ENCODE assay signal across 8 cellular contexts in genomic region chr2:201642086-201642578, GRCh38. TPM values are rescaled to one million over a fixed set of nuclear protein-coding genes. Genes with fewer than 3 reads are reported as not detected.
DNase-seq lines count a peak whose midpoint lies in the region; ATAC-seq and TF ChIP-seq lines count a peak whose summit lies in the region.

No MANE protein-coding gene starts in this region.

- H3K36me3 ChIP-seq in WERI-Rb-1: peaks cover 25% of the 10 kb centered on the region

- TF ChIP-seq CTCF in WERI-Rb-1 (IDR thresholded peaks at IDR 0.05; ENCODE audit: low read depth, low read length): no peak
- no peak for TF ChIP-seq CTCF in glutamatergic neuron (IDR thresholded peaks at IDR 0.05; ENCODE audit: partially characterized antibody, unreplicated experiment)
- no peak for TF ChIP-seq CTCF in retinal pigment epithelial cell (conservative IDR thresholded peaks at IDR 0.05; ENCODE audit: low read depth, low read length)

- H3K27me3 Mint-ChIP-seq in IgD-negative memory B cell: peaks cover 5% of the 10 kb centered on the region
- H3K27me3 Mint-ChIP-seq in glutamatergic neuron (ENCODE audit: unreplicated experiment): peaks cover 9% of the 10 kb centered on the region

- no peaks in the 10 kb centered on the region for H3K36me3 Mint-ChIP-seq in IgD-negative memory B cell
- H3K36me3 Mint-ChIP-seq in glutamatergic neuron (ENCODE audit: unreplicated experiment): no peaks in the 10 kb centered on the region

- peak overlapping the region; percentile 82 to 99 (median 94) for H3K4me3 Mint-ChIP-seq in IgD-negative memory B cell
- peak overlapping the region; percentile 97 for H3K4me3 Mint-ChIP-seq in glutamatergic neuron (ENCODE audit: unreplicated experiment)

- peak; percentile 39 for ATAC-seq in GM21526 (IDR thresholded peaks at IDR 0.05; ENCODE audit: low FRiP score, unreplicated experiment)

- H3K4me3 ChIP-seq in WERI-Rb-1 (ENCODE audit: low read depth, low read length) (peak overlapping the region; percentile 99), retinal pigment epithelial cell (ENCODE audit: low read length) (peak overlapping the region; percentile 93)

- peak overlapping the region; percentile 89 for H3K27ac ChIP-seq in WERI-Rb-1

- H3K27ac Mint-ChIP-seq in IgD-negative memory B cell: peak overlapping the region; percentile 56 to 97 (median 97)
- peak overlapping the region; percentile 98 for H3K27ac Mint-ChIP-seq in glutamatergic neuron (ENCODE audit: unreplicated experiment)

- H3K9me3 ChIP-seq in WERI-Rb-1 (ENCODE audit: severe bottlenecking): no peaks in the 10 kb centered on the region

- DNase-seq in DMS53 (lab: John Stamatoyannopoulos, UW) (peak; percentile 91), WERI-Rb-1 (no peak), glutamatergic neuron (no peak), retinal pigment epithelial cell (ENCODE audit: low read depth) (no peak), GM03348 (ENCODE audit: low spot score) (no peak), cerebellar cortex (ENCODE audit: low spot score) (no peak)

- H3K27me3 ChIP-seq in WERI-Rb-1 (ENCODE audit: insufficient read depth, low read depth, severe bottlenecking): no peaks in the 10 kb centered on the region

- H3K9me3 Mint-ChIP-seq in IgD-negative memory B cell: no peaks in the 10 kb centered on the region
- peaks cover 6% of the 10 kb centered on the region for H3K9me3 Mint-ChIP-seq in glutamatergic neuron (ENCODE audit: unreplicated experiment)

- H3K4me1 Mint-ChIP-seq in IgD-negative memory B cell: peaks cover 3 to 12% (median 6%) of the 10 kb centered on the region in 3 donors
- H3K4me1 Mint-ChIP-seq in glutamatergic neuron (ENCODE audit: low read depth, unreplicated experiment): peaks cover 5% of the 10 kb centered on the region

RNA-seq across cellular contexts. Expression of gene TMEM237, which starts 1.2 kb away (rescaled TPM):
- polyA plus RNA-seq in IgD-negative memory B cell: 2.2 TPM
- total RNA-seq in glutamatergic neuron (ENCODE audit: unreplicated experiment): 68.8 TPM

RNA-seq across cellular contexts. Expression of gene MPP4, which starts 56.3 kb away (rescaled TPM):
- polyA plus RNA-seq in IgD-negative memory B cell: not detected
- 0.25 TPM for total RNA-seq in glutamatergic neuron (ENCODE audit: unreplicated experiment)
